In the genomic region with DNA sequence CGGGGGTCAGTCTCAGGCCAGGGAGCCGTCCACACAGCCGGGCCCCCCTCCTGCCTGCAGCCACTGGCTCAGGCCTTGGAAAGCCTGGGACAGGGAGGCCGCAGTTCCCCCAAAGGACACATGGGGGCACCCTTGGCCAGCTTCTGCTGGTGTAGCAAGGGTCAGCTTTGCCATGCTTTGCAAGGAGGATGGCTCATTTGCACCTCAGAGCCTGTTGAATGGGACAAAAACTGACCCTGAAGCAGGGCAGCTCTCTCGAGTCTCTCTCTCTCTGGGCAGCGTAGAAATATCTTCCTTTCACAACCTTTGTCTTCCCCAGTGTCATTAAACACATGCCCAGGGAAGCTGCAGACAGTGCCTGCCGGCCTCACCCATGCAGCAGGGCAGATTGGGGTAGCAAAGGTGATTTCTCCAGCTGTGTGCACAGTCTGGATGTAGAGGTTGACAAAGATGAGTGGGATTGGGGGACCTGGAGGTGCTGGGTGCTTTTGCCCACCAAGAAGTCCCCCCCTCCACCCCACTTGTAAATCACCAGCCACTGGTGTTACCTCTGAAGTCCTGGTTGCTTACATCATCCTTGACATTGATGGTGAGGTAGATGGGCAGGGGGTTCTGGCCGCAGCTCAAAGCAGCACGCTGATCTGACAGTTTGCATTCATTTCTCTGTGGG, we compare ENCODE assay signal across 8 cellular contexts. TPM values are rescaled to one million over a fixed set of nuclear protein-coding genes. Genes with fewer than 3 reads are reported as not detected.
DNase-seq lines count a peak whose midpoint lies in the region; ATAC-seq and TF ChIP-seq lines count a peak whose summit lies in the region.

No MANE protein-coding gene starts in this region.

- no peak for TF ChIP-seq POLR2A in breast epithelium (IDR thresholded peaks at IDR 0.05)

- no peaks in the 10 kb centered on the region for H3K27me3 ChIP-seq in A673 (replicated peaks; ENCODE audit: insufficient read depth, low read depth, low read length, poor library complexity)
- no peaks in the 10 kb centered on the region for H3K27me3 ChIP-seq in breast epithelium

- TF ChIP-seq CTCF in A673 (conservative IDR thresholded peaks at IDR 0.05; ENCODE audit: low read depth, low read length) = peak; percentile 97
- peak; percentile 99 for TF ChIP-seq CTCF in GM13976 (IDR thresholded peaks at IDR 0.05; ENCODE audit: borderline replicate concordance, control extremely low read depth, extremely low read depth, insufficient read depth, missing control alignments)
- peak; percentile 97 for TF ChIP-seq CTCF in WTC11 (IDR thresholded peaks at IDR 0.05)
- peak; percentile 87 to 97 (median 91) for TF ChIP-seq CTCF in breast epithelium (IDR thresholded peaks at IDR 0.05)

- H3K36me3 ChIP-seq in A673 (ENCODE audit: insufficient read depth, low read length, poor library complexity, severe bottlenecking) = no peaks in the 10 kb centered on the region
- no peaks in the 10 kb centered on the region for H3K36me3 ChIP-seq in breast epithelium

- intact Hi-C loops in A673 (cut with micrococcal nuclease; ENCODE audit: unreplicated experiment) (loop anchor here (1.0 to 5.0 kb wide), 2 partner anchors 68 to 143 kb away; no protein-coding TSS in a partner anchor), breast epithelium (cut with DNase I; ENCODE audit: low total_unique reads) (no loop called here)

- POLR2A ChIA-PET in A673 (lab: Charles Lee; ENCODE audit: low non-redundant PET) = no interaction called here
- POLR2A ChIA-PET in WTC11 (lab: Charles Lee) = interaction anchor here (0.6 to 1.2 kb wide), 5 partner anchors 8 to 91 kb away, joined by 3 to 8 read pairs (median 3); partner anchors contain the start of gene EHD4

- H3K36me3 Mint-ChIP-seq in WTC11 = no peaks in the 10 kb centered on the region

- H3K4me3 Mint-ChIP-seq in WTC11 = no peak overlapping the region

- peak; percentile 79 for DNase-seq in A673 (ENCODE audit: low spot score)
- peak; percentile 91 for DNase-seq in GM13976 (ENCODE audit: low spot score)
- peak; percentile 10 for DNase-seq in NCI-H1092 treated with DMSO at 0.1 percent for 48 hours (lab: John Stamatoyannopoulos, UW)
- DNase-seq in WTC11 (ENCODE audit: low spot score) = peak; percentile 98
- peak; percentile 71 to 88 for DNase-seq in breast epithelium (ENCODE audit: low spot score in 2 of 2)
- peak; percentile 93 for DNase-seq in islet precursor cell
- peak; percentile 63 to 90 for DNase-seq in stimulated activated CD4-positive, alpha-beta T cell treated with anti-CD3 and anti-CD28 coated beads, Interleukin-1b, Interleukin-23, amount 100 ng/mL, for 1 hour (ENCODE audit: low read depth in 2 of 2)

- in situ Hi-C loops in GM13976 (cut with MboI; ENCODE audit: low sequenced_read_pairs, unreplicated experiment) = loop anchor here (5.0 to 10.0 kb wide), 2 partner anchors 73 to 145 kb away; no protein-coding TSS in a partner anchor

- no peak overlapping the region for H3K27ac Mint-ChIP-seq in WTC11

- H3K27me3 Mint-ChIP-seq in WTC11 (ENCODE audit: low read depth) = no peaks in the 10 kb centered on the region

- H3K4me3 ChIP-seq in A673 (ENCODE audit: low read depth, low read length, poor library complexity, severe bottlenecking) (no peak overlapping the region), breast epithelium (no peak overlapping the region)

- CTCF ChIA-PET in A673 (lab: Charles Lee) (interaction anchor here (0.6 to 1.6 kb wide), 6 partner anchors 50 to 144 kb away, joined by 3 to 11 read pairs (median 4); no protein-coding TSS in a partner anchor), WTC11 (lab: Charles Lee) (interaction anchor here (0.6 to 7.5 kb wide), 41 partner anchors 9 to 395 kb away, joined by 3 to 121 read pairs (median 7); partner anchors contain the start of gene EHD4)

- H3K9me3 ChIP-seq in A673 (ENCODE audit: low read depth, low read length, poor library complexity, severe bottlenecking) (no peaks in the 10 kb centered on the region), breast epithelium (no peaks in the 10 kb centered on the region)

- H3K27ac ChIP-seq in A673 (ENCODE audit: low read depth, low read length, poor library complexity, severe bottlenecking) (no peak overlapping the region), breast epithelium (no peak overlapping the region)

- ATAC-seq in WTC11 = peak; percentile 95
- no peak for ATAC-seq in GM18498 (IDR thresholded peaks at IDR 0.05; ENCODE audit: unreplicated experiment)

- no peaks in the 10 kb centered on the region for H3K9me3 Mint-ChIP-seq in WTC11

- H3K4me1 ChIP-seq in A673 (ENCODE audit: insufficient read depth, low read length, poor library complexity, severe bottlenecking) = no peaks in the 10 kb centered on the region
- H3K4me1 ChIP-seq in breast epithelium = no peaks in the 10 kb centered on the region

- H3K4me1 Mint-ChIP-seq in WTC11 = peaks cover 6% of the 10 kb centered on the region

- BruUV-seq in A673 (replicated peaks; lab: Mats Ljungman, UMichigan) = no TSS peak

TF ChIP-seq in WTC11, 78 proteins besides CTCF, POLR2A, EP300 and RAD21:
- TF ChIP-seq ETV6 (CRISPR knock-in tag; IDR thresholded peaks at IDR 0.05) (no peak), E2F1 (CRISPR knock-in tag; IDR thresholded peaks at IDR 0.05) (no peak), MAX (CRISPR knock-in tag; IDR thresholded peaks at IDR 0.05) (peak; percentile 53; the same call in 1 of the 2 replicates)

RNA-seq across cellular contexts. Expression of gene EHD4, which starts 17.4 kb away (rescaled TPM):
- total RNA-seq in A673 (2021) = 27.3 and 29.4 TPM in 2 replicates
- 20.8 to 23.9 TPM (median 21.3 TPM) in 3 replicates for total RNA-seq in WTC11 (2021)
- 10 to 100 TPM; 30.2 to 30.5 (median 30.4) TPM for total RNA-seq in breast epithelium

RNA-seq across cellular contexts. Expression of gene PLA2G4E, which starts 31.1 kb away (rescaled TPM):
- total RNA-seq in A673 (2021) (not detected in 2 replicates), WTC11 (2021) (0.02 TPM in 1 of 3 replicates, not detected in the others), breast epithelium (not detected)

Comparison
In these comparisons a context has a peak if more than half of its experiments do, and no peak if none do; other contexts are left out.
1. DNase-seq: peak in every context shown above with its lines; median percentile 98 in WTC11; 93 in islet precursor cell; 91 in GM13976; 80 in breast epithelium; 79 in A673; 76 in stimulated activated CD4-positive, alpha-beta T cell treated with anti-CD3 and anti-CD28 coated beads, Interleukin-1b, Interleukin-23, amount 100 ng/mL, for 1 hour; 10 in NCI-H1092 treated with DMSO at 0.1 percent for 48 hours.